In the genomic region with DNA sequence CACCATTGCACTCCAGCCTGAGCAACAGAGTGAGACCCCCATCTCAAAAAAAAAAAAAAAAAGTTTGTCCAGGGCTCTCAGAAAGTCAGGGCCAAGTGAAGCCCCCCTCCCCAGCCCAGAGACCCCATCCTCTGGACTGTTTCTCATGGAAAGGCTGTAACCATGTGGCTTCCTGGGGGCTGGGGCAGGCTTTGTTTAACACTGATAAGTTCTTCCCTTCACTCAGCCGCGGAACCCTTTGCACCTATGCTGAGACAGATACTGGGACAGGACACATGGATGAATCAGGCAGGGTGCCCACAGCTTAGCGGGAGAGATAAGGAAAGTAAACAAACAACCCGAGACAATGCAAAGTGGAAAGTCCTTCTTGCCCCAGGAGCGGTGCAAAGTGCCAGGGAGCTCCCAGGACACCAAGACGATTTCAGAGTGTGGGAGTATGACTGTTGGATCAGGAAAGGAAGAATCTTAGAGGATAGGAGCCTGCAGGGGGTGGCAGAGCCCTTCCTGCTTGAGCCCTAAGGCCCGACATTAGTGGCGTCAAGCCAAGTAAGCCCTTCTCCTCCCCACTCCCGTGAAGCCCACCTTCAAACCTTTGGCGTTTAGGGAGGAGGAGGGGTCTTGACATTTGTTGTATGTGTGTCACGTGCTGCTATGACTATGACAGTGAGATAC, we compare ENCODE assay signal across 1 cellular context.
TF ChIP-seq lines count a peak whose summit lies in the region.

No MANE protein-coding gene starts in this region.

TF ChIP-seq in HEK293, 187 proteins besides CTCF, POLR2A, EP300 and RAD21 (continued from another document and continues in another):
- TF ChIP-seq ZNF571 (tag by site-specific recombination; IDR thresholded peaks at IDR 0.05) (no peak), ZNF37A (tag by site-specific recombination; IDR thresholded peaks at IDR 0.05) (no peak), ZNF404 (tag by site-specific recombination; IDR thresholded peaks at IDR 0.05) (no peak), ZNF169 (tag by site-specific recombination; IDR thresholded peaks at IDR 0.05) (no peak), ZNF610 (tag by site-specific recombination; IDR thresholded peaks at IDR 0.05; ENCODE audit: borderline replicate concordance) (no peak; the same call in 1 of the 2 replicates), ZIC2 (tag by site-specific recombination; IDR thresholded peaks at IDR 0.05) (peak; percentile 89), ZNF423 (tag by site-specific recombination; IDR thresholded peaks at IDR 0.05) (0 out of 2 replicates have a peak, but pooled peaks have one; percentile 46), YY2 (tag by site-specific recombination; IDR thresholded peaks at IDR 0.05) (no peak), ZNF530 (tag by site-specific recombination; IDR thresholded peaks at IDR 0.05; ENCODE audit: low read depth) (no peak), ZNF155 (tag by site-specific recombination; IDR thresholded peaks at IDR 0.05) (no peak), ZNF311 (tag by site-specific recombination; IDR thresholded peaks at IDR 0.05; ENCODE audit: borderline replicate concordance) (no peak), ZNF654 (tag by site-specific recombination; IDR thresholded peaks at IDR 0.05; ENCODE audit: low read depth) (peak; percentile 19; the same call in 1 of the 2 replicates), SP2 (tag by site-specific recombination; IDR thresholded peaks at IDR 0.05) (no peak), ZNF776 (tag by site-specific recombination; IDR thresholded peaks at IDR 0.05; ENCODE audit: borderline replicate concordance) (no peak), ZNF174 (tag by site-specific recombination; IDR thresholded peaks at IDR 0.05) (no peak), ZNF664 (tag by site-specific recombination; IDR thresholded peaks at IDR 0.05) (no peak), ZNF76 (tag by site-specific recombination; IDR thresholded peaks at IDR 0.05; ENCODE audit: borderline replicate concordance, low read depth) (no peak; the same call in 1 of the 2 replicates), ZNF157 (tag by site-specific recombination; IDR thresholded peaks at IDR 0.05) (no peak), ZNF114 (tag by site-specific recombination; IDR thresholded peaks at IDR 0.05) (no peak), ZNF621 (tag by site-specific recombination; IDR thresholded peaks at IDR 0.05) (no peak), ZNF624 (tag by site-specific recombination; IDR thresholded peaks at IDR 0.05) (no peak), YY1 (tag by site-specific recombination; IDR thresholded peaks at IDR 0.05) (no peak)
- TF ChIP-seq, protein P1, sequence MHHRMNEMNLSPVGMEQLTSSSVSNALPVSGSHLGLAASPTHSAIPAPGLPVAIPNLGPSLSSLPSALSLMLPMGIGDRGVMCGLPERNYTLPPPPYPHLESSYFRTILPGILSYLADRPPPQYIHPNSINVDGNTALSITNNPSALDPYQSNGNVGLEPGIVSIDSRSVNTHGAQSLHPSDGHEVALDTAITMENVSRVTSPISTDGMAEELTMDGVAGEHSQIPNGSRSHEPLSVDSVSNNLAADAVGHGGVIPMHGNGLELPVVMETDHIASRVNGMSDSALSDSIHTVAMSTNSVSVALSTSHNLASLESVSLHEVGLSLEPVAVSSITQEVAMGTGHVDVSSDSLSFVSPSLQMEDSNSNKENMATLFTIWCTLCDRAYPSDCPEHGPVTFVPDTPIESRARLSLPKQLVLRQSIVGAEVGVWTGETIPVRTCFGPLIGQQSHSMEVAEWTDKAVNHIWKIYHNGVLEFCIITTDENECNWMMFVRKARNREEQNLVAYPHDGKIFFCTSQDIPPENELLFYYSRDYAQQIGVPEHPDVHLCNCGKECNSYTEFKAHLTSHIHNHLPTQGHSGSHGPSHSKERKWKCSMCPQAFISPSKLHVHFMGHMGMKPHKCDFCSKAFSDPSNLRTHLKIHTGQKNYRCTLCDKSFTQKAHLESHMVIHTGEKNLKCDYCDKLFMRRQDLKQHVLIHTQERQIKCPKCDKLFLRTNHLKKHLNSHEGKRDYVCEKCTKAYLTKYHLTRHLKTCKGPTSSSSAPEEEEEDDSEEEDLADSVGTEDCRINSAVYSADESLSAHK (tag by site-specific recombination; IDR thresholded peaks at IDR 0.05) = no peak
- TF ChIP-seq, protein P2, sequence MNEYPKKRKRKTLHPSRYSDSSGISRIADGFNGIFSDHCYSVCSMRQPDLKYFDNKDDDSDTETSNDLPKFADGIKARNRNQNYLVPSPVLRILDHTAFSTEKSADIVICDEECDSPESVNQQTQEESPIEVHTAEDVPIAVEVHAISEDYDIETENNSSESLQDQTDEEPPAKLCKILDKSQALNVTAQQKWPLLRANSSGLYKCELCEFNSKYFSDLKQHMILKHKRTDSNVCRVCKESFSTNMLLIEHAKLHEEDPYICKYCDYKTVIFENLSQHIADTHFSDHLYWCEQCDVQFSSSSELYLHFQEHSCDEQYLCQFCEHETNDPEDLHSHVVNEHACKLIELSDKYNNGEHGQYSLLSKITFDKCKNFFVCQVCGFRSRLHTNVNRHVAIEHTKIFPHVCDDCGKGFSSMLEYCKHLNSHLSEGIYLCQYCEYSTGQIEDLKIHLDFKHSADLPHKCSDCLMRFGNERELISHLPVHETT (tag by site-specific recombination; IDR thresholded peaks at IDR 0.05) = no peak
- TF ChIP-seq, protein P3, sequence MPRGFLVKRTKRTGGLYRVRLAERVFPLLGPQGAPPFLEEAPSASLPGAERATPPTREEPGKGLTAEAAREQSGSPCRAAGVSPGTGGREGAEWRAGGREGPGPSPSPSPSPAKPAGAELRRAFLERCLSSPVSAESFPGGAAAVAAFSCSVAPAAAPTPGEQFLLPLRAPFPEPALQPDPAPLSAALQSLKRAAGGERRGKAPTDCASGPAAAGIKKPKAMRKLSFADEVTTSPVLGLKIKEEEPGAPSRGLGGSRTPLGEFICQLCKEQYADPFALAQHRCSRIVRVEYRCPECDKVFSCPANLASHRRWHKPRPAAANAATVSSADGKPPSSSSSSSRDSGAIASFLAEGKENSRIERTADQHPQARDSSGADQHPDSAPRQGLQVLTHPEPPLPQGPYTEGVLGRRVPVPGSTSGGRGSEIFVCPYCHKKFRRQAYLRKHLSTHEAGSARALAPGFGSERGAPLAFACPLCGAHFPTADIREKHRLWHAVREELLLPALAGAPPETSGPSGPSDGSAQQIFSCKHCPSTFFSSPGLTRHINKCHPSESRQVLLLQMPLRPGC (tag by site-specific recombination; IDR thresholded peaks at IDR 0.05) = 0 out of 2 replicates have a peak, but pooled peaks have one; percentile 8
- TF ChIP-seq, protein P4, sequence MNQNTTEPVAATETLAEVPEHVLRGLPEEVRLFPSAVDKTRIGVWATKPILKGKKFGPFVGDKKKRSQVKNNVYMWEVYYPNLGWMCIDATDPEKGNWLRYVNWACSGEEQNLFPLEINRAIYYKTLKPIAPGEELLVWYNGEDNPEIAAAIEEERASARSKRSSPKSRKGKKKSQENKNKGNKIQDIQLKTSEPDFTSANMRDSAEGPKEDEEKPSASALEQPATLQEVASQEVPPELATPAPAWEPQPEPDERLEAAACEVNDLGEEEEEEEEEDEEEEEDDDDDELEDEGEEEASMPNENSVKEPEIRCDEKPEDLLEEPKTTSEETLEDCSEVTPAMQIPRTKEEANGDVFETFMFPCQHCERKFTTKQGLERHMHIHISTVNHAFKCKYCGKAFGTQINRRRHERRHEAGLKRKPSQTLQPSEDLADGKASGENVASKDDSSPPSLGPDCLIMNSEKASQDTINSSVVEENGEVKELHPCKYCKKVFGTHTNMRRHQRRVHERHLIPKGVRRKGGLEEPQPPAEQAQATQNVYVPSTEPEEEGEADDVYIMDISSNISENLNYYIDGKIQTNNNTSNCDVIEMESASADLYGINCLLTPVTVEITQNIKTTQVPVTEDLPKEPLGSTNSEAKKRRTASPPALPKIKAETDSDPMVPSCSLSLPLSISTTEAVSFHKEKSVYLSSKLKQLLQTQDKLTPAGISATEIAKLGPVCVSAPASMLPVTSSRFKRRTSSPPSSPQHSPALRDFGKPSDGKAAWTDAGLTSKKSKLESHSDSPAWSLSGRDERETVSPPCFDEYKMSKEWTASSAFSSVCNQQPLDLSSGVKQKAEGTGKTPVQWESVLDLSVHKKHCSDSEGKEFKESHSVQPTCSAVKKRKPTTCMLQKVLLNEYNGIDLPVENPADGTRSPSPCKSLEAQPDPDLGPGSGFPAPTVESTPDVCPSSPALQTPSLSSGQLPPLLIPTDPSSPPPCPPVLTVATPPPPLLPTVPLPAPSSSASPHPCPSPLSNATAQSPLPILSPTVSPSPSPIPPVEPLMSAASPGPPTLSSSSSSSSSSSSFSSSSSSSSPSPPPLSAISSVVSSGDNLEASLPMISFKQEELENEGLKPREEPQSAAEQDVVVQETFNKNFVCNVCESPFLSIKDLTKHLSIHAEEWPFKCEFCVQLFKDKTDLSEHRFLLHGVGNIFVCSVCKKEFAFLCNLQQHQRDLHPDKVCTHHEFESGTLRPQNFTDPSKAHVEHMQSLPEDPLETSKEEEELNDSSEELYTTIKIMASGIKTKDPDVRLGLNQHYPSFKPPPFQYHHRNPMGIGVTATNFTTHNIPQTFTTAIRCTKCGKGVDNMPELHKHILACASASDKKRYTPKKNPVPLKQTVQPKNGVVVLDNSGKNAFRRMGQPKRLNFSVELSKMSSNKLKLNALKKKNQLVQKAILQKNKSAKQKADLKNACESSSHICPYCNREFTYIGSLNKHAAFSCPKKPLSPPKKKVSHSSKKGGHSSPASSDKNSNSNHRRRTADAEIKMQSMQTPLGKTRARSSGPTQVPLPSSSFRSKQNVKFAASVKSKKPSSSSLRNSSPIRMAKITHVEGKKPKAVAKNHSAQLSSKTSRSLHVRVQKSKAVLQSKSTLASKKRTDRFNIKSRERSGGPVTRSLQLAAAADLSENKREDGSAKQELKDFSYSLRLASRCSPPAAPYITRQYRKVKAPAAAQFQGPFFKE (tag by site-specific recombination; IDR thresholded peaks at IDR 0.05; ENCODE audit: borderline replicate concordance) = no peak
- TF ChIP-seq, protein P5, sequence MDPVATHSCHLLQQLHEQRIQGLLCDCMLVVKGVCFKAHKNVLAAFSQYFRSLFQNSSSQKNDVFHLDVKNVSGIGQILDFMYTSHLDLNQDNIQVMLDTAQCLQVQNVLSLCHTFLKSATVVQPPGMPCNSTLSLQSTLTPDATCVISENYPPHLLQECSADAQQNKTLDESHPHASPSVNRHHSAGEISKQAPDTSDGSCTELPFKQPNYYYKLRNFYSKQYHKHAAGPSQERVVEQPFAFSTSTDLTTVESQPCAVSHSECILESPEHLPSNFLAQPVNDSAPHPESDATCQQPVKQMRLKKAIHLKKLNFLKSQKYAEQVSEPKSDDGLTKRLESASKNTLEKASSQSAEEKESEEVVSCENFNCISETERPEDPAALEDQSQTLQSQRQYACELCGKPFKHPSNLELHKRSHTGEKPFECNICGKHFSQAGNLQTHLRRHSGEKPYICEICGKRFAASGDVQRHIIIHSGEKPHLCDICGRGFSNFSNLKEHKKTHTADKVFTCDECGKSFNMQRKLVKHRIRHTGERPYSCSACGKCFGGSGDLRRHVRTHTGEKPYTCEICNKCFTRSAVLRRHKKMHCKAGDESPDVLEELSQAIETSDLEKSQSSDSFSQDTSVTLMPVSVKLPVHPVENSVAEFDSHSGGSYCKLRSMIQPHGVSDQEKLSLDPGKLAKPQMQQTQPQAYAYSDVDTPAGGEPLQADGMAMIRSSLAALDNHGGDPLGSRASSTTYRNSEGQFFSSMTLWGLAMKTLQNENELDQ (tag by site-specific recombination; IDR thresholded peaks at IDR 0.05; ENCODE audit: low read depth) = no peak
- TF ChIP-seq, protein P6, sequence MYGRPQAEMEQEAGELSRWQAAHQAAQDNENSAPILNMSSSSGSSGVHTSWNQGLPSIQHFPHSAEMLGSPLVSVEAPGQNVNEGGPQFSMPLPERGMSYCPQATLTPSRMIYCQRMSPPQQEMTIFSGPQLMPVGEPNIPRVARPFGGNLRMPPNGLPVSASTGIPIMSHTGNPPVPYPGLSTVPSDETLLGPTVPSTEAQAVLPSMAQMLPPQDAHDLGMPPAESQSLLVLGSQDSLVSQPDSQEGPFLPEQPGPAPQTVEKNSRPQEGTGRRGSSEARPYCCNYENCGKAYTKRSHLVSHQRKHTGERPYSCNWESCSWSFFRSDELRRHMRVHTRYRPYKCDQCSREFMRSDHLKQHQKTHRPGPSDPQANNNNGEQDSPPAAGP (tag by site-specific recombination; IDR thresholded peaks at IDR 0.05) = no peak
- TF ChIP-seq, protein P7, sequence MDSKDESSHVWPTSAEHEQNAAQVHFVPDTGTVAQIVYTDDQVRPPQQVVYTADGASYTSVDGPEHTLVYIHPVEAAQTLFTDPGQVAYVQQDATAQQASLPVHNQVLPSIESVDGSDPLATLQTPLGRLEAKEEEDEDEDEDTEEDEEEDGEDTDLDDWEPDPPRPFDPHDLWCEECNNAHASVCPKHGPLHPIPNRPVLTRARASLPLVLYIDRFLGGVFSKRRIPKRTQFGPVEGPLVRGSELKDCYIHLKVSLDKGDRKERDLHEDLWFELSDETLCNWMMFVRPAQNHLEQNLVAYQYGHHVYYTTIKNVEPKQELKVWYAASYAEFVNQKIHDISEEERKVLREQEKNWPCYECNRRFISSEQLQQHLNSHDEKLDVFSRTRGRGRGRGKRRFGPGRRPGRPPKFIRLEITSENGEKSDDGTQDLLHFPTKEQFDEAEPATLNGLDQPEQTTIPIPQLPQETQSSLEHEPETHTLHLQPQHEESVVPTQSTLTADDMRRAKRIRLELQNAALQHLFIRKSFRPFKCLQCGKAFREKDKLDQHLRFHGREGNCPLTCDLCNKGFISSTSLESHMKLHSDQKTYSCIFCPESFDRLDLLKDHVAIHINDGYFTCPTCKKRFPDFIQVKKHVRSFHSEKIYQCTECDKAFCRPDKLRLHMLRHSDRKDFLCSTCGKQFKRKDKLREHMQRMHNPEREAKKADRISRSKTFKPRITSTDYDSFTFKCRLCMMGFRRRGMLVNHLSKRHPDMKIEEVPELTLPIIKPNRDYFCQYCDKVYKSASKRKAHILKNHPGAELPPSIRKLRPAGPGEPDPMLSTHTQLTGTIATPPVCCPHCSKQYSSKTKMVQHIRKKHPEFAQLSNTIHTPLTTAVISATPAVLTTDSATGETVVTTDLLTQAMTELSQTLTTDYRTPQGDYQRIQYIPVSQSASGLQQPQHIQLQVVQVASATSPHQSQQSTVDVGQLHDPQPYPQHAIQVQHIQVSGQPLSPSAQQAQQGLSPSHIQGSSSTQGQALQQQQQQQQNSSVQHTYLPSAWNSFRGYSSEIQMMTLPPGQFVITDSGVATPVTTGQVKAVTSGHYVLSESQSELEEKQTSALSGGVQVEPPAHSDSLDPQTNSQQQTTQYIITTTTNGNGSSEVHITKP (tag by site-specific recombination; IDR thresholded peaks at IDR 0.05) = peak; percentile 93
- TF ChIP-seq, protein P8, sequence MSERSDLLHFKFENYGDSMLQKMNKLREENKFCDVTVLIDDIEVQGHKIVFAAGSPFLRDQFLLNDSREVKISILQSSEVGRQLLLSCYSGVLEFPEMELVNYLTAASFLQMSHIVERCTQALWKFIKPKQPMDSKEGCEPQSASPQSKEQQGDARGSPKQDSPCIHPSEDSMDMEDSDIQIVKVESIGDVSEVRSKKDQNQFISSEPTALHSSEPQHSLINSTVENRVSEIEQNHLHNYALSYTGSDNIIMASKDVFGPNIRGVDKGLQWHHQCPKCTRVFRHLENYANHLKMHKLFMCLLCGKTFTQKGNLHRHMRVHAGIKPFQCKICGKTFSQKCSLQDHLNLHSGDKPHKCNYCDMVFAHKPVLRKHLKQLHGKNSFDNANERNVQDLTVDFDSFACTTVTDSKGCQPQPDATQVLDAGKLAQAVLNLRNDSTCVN (tag by site-specific recombination; optimal IDR thresholded peaks at IDR 0.05) = no peak
- TF ChIP-seq, protein P9, sequence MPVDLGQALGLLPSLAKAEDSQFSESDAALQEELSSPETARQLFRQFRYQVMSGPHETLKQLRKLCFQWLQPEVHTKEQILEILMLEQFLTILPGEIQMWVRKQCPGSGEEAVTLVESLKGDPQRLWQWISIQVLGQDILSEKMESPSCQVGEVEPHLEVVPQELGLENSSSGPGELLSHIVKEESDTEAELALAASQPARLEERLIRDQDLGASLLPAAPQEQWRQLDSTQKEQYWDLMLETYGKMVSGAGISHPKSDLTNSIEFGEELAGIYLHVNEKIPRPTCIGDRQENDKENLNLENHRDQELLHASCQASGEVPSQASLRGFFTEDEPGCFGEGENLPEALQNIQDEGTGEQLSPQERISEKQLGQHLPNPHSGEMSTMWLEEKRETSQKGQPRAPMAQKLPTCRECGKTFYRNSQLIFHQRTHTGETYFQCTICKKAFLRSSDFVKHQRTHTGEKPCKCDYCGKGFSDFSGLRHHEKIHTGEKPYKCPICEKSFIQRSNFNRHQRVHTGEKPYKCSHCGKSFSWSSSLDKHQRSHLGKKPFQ (tag by site-specific recombination; IDR thresholded peaks at IDR 0.05) = no peak
